In the genomic region with DNA sequence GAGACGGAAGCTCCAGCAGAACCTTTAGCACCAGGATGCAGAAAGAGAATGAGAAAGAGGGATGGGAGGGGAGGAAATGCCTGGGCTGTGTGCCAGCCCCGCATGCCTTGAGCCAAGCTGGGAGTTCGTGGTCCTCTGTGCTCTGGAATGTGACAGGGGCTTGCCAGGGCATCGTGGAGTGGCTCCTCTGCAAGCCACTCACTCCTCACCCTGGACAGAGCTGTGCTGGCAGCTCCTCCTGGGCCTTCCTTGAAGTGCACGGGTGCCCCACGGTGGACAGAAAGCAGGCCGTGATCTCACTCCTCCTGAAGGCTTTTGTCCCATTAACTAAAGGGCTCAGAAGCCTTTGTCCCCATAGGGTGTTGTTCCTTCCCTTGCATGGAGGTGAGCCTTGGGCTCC, we compare ENCODE assay signal across 9 cellular contexts. TPM values are rescaled to one million over a fixed set of nuclear protein-coding genes. Genes with fewer than 3 reads are reported as not detected.
DNase-seq lines count a peak whose midpoint lies in the region; ATAC-seq and TF ChIP-seq lines count a peak whose summit lies in the region.
"Had no signal": no experiment of that assay in that cellular context is flagged by ENCODE, and none has a peak within 500 bp of the region (broad histone marks: within the 10 kb centered on the region; RNA-seq: fewer than 3 reads in every experiment).

No MANE protein-coding gene starts in this region.

- intact Hi-C loops in testis (cut with DNase I; ENCODE audit: low total_unique reads): loop anchor here (10.0 kb wide), 1 partner anchor 66 kb away; no protein-coding TSS in a partner anchor

- in situ Hi-C loops in brain microvascular endothelial cell (cut with HindIII; ENCODE audit: low pct_ligation_motif_present, low sequenced_read_pairs): no loop called here

- no peaks in the 10 kb centered on the region for H3K9me3 ChIP-seq in testis

- H3K27me3 ChIP-seq in brain microvascular endothelial cell (replicated peaks) (peaks cover 2% of the 10 kb centered on the region), testis (no peaks in the 10 kb centered on the region)

- H3K27ac ChIP-seq in brain microvascular endothelial cell (no peak overlapping the region), testis (peak overlapping the region in 1 of 2 donors; percentile 73)

- H3K4me1 ChIP-seq in testis: peaks cover 12% of the 10 kb centered on the region

- ATAC-seq in GM18861 (IDR thresholded peaks at IDR 0.05; ENCODE audit: unreplicated experiment): no peak
- ATAC-seq in HG02840 (IDR thresholded peaks at IDR 0.05; ENCODE audit: low FRiP score, unreplicated experiment): no peak

- H3K4me3 ChIP-seq in brain microvascular endothelial cell (ENCODE audit: low read depth, low read length) (no peak overlapping the region), testis (no peak overlapping the region)

- WGBS in testis, 2 donors: 22 to 36% methylated on average over 7 of the region's 7 CpGs

- DNase-seq in DMS53 (lab: John Stamatoyannopoulos, UW) (peak; percentile 71), LHCN-M2 (ENCODE audit: low read depth) (peak; percentile 46), brain microvascular endothelial cell (peak; percentile 37), kidney tubule cell (ENCODE audit: low spot score) (peak; percentile 61), testis (peak; percentile 82), NCI-H2171 treated with DMSO at 0.1 percent for 48 hours (lab: John Stamatoyannopoulos, UW) (no peak)

- H3K36me3 ChIP-seq in brain microvascular endothelial cell (replicated peaks) (no peaks in the 10 kb centered on the region), testis (ENCODE audit: low read depth, missing control alignments) (no peaks in the 10 kb centered on the region)

- no peak for TF ChIP-seq POLR2A in testis (IDR thresholded peaks at IDR 0.05)

- TF ChIP-seq CTCF in brain microvascular endothelial cell (IDR thresholded peaks at IDR 0.05; ENCODE audit: low read depth, low read length, missing control alignments): peak; percentile 69
- peak in 2 of 3 experiments; percentile 34 to 36 for TF ChIP-seq CTCF in testis (IDR thresholded peaks at IDR 0.05)

RNA-seq across cellular contexts. Expression of gene PRELP, which starts 34.8 kb away (rescaled TPM):
- total RNA-seq in LHCN-M2 (2014; rRNA removed): 0.06 TPM in 2 replicates
- 1.2 TPM for polyA plus RNA-seq in LHCN-M2 (2012)
- 1 to 10 TPM; 9.6 to 10.0 TPM for total RNA-seq in testis
- 26.5 TPM for polyA plus RNA-seq in testis (ENCODE audit: insufficient read depth, low read depth, low replicate concordance)
- polyA plus RNA-seq: neural cell had no signal

RNA-seq across cellular contexts. Expression of gene OPTC, which starts 53.2 kb away (rescaled TPM):
- not detected in 2 replicates for total RNA-seq in LHCN-M2 (2014; rRNA removed)
- polyA plus RNA-seq in LHCN-M2 (2012): not detected
- under 1 TPM; 0.55 to 0.87 TPM for total RNA-seq in testis
- polyA plus RNA-seq in testis (ENCODE audit: insufficient read depth, low read depth, low replicate concordance): 1.1 TPM
- polyA plus RNA-seq: neural cell had no signal
